8 cellular contexts compared by ENCODE assay signal in the genomic region with DNA sequence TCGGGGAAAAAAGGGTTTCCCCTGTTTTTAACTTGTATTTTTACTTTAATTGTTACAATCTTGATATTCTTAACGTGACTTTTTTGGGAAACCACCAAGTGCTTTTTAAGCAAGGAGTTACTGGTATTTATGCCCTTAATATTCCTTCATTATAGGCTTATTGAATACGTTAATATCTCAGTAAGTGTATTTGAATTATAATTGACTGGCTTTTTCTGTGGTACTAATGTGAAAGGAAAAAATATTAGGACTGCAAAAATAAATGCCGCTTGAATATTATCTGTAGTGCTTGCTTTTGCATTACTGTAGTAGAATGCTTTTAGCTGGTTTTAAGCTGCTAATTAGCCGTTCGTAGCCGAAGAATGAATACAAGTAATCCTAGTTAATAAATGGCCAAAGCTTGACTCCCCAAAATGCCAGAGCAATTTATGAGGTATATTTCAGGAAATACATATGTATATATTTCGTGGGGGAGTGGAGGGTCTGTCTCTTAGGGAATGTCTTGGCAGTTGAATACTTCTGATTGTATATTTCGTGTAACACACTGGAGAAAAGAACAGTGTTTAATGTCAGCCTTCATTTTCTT. TPM values are rescaled to one million over a fixed set of nuclear protein-coding genes. Genes with fewer than 3 reads are reported as not detected.
DNase-seq lines count a peak whose midpoint lies in the region; ATAC-seq and TF ChIP-seq lines count a peak whose summit lies in the region.

No MANE protein-coding gene starts in this region.

- H3K4me1 ChIP-seq in heart left ventricle = peaks cover 0 to 70% (median 21%) of the 10 kb centered on the region in 12 donors
- peaks cover 10 to 23% (median 15%) of the 10 kb centered on the region in 4 donors for H3K4me1 ChIP-seq in upper lobe of left lung

- TF ChIP-seq CTCF in heart left ventricle (IDR thresholded peaks at IDR 0.05) = no peak
- no peak for TF ChIP-seq CTCF in lower leg skin (IDR thresholded peaks at IDR 0.05)
- no peak for TF ChIP-seq CTCF in upper lobe of left lung (IDR thresholded peaks at IDR 0.05)

- H3K36me3 ChIP-seq in heart left ventricle = peaks cover 0 to 24% (median 15%) of the 10 kb centered on the region in 9 donors
- H3K36me3 ChIP-seq in upper lobe of left lung = peaks cover 0 to 9% (median 0%) of the 10 kb centered on the region in 4 donors

- H3K9me3 ChIP-seq in heart left ventricle (no peaks in the 10 kb centered on the region), upper lobe of left lung (no peaks in the 10 kb centered on the region)

- H3K27ac ChIP-seq in heart left ventricle (peak overlapping the region in 11 of 12 donors; percentile 93 to 99 (median 95)), angular gyrus (ENCODE audit: low read depth, low read length) (peak overlapping the region; percentile 17), upper lobe of left lung (peak overlapping the region; percentile 92 to 100 (median 98))

- H3K4me3 ChIP-seq in heart left ventricle = peak overlapping the region; percentile 68 to 100 (median 93)
- peak overlapping the region; percentile 65 for H3K4me3 ChIP-seq in lower leg skin (ENCODE audit: low read depth, poor library complexity, severe bottlenecking)
- H3K4me3 ChIP-seq in upper lobe of left lung = peak overlapping the region; percentile 66 to 94 (median 86)

- DNase-seq in heart left ventricle (no peak), Right ventricle myocardium superior (no peak), lower leg skin (ENCODE audit: low spot score in 2 of 2) (no peak), upper lobe of left lung (no peak), NCI-H1436 treated with DMSO at 0.1 percent for 48 hours (lab: John Stamatoyannopoulos, UW) (no peak), amniotic stem cell (lab: John Stamatoyannopoulos, UW) (no peak)
- DNase-seq in activated CD4-positive, alpha-beta T cell treated with anti-CD3 and anti-CD28 coated beads for 1 hour = no peak

- intact Hi-C loops in heart left ventricle (cut with DNase I) (loop anchor here in 8 of 10 donors (2.0 to 10.0 kb wide), 10 partner anchors 36 to 368 kb away; partner anchors contain the start of genes BBIP1 (in 1 of the 8) and SHOC2 (in 1 of the 8)), Right ventricle myocardium superior (cut with DNase I) (no loop called here), lower leg skin (cut with DNase I; ENCODE audit: low total_unique reads) (no loop called here)

- H3K27me3 ChIP-seq in heart left ventricle = no peaks in the 10 kb centered on the region
- H3K27me3 ChIP-seq in upper lobe of left lung = no peaks in the 10 kb centered on the region

- no peak for TF ChIP-seq EP300 in upper lobe of left lung (IDR thresholded peaks at IDR 0.05)

- ATAC-seq in heart left ventricle = no peak
- no peak for ATAC-seq in Right ventricle myocardium superior (ENCODE audit: poor library complexity)
- no peak for ATAC-seq in upper lobe of left lung (ENCODE audit: low FRiP score in 2 of 2)

- 0 to 1% (median 1%) methylated on average over 9 of the region's 9 CpGs for WGBS in heart left ventricle, 4 donors
- 1% methylated on average over 9 of the region's 9 CpGs for WGBS in lower leg skin, 2 donors
- 1 to 4% methylated on average over 9 of the region's 9 CpGs for WGBS in upper lobe of left lung, 2 donors

- TF ChIP-seq POLR2A in heart left ventricle (IDR thresholded peaks at IDR 0.05) = no peak
- no peak for TF ChIP-seq POLR2A in lower leg skin (IDR thresholded peaks at IDR 0.05)
- TF ChIP-seq POLR2A in upper lobe of left lung (IDR thresholded peaks at IDR 0.05) = peak in 1 of 4 donors; percentile 14

RNA-seq across cellular contexts. Expression of gene PDCD4, which starts 1.3 kb away (rescaled TPM):
- total RNA-seq in heart left ventricle (10 to 100 TPM; 21.7 to 73.2 (median 44.1) TPM), Right ventricle myocardium superior (90.0 TPM), lower leg skin (100 to 1,000 TPM; 230 to 445 (median 330) TPM), upper lobe of left lung (100 to 1,000 TPM in 1 of 6 donors, 10 to 100 TPM in 5; 38.0 to 129 (median 57.1) TPM)
- 10 to 100 TPM; 18.2 to 30.1 TPM for polyA plus RNA-seq in heart left ventricle

RNA-seq across cellular contexts. Expression of gene BBIP1, which starts 45.9 kb away (rescaled TPM):
- total RNA-seq in heart left ventricle (10 to 100 TPM; 19.3 to 32.4 (median 25.2) TPM), Right ventricle myocardium superior (16.0 TPM), lower leg skin (10 to 100 TPM in 1 of 4 donors, 1 to 10 TPM in 3; 6.0 to 10.3 (median 8.9) TPM), upper lobe of left lung (10 to 100 TPM in 5 of 6 donors, 1 to 10 TPM in 1; 3.4 to 27.4 (median 19.4) TPM)
- 10 to 100 TPM; 26.6 to 29.5 TPM for polyA plus RNA-seq in heart left ventricle

RNA-seq across cellular contexts. Expression of gene SHOC2, which starts 46.3 kb away (rescaled TPM):
- total RNA-seq in heart left ventricle (10 to 100 TPM; 31.0 to 58.4 (median 45.4) TPM), Right ventricle myocardium superior (40.8 TPM), lower leg skin (10 to 100 TPM; 28.4 to 41.9 (median 36.2) TPM), upper lobe of left lung (100 to 1,000 TPM in 1 of 6 donors, 10 to 100 TPM in 5; 24.2 to 117 (median 41.6) TPM)
- 10 to 100 TPM; 17.9 to 31.6 TPM for polyA plus RNA-seq in heart left ventricle

Comparison
In these comparisons a context has a peak if more than half of its experiments do, and no peak if none do; other contexts are left out.
1. intact Hi-C loops: an anchor here in heart left ventricle (2.0 to 10.0 kb wide); none called in Right ventricle myocardium superior and lower leg skin.
2. H3K27ac ChIP-seq: peak in every context shown above with its lines; median percentile 98 in upper lobe of left lung; 95 in heart left ventricle; 17 in angular gyrus.